In genomic region chr5:6701500-6701899, GRCh38 we compare ENCODE assay signal across 15 cellular contexts. TPM values are rescaled to one million over a fixed set of nuclear protein-coding genes. Genes with fewer than 3 reads are reported as not detected.
DNase-seq lines count a peak whose midpoint lies in the region; ATAC-seq and TF ChIP-seq lines count a peak whose summit lies in the region.
"Had no signal": no experiment of that assay in that cellular context is flagged by ENCODE, and none has a peak within 500 bp of the region (broad histone marks: within the 10 kb centered on the region; RNA-seq: fewer than 3 reads in every experiment).

No MANE protein-coding gene starts in this region.

- POLR2A ChIA-PET in activated CD4-positive, alpha-beta T cell treated with anti-CD3 and anti-CD28 coated beads for 36 hours (lab: Charles Lee), result no interaction called here

- no peaks in the 10 kb centered on the region for H3K9me3 ChIP-seq in neural cell (ENCODE audit: low read length)
- H3K9me3 ChIP-seq: BLaER1, Caco-2 had no signal

- no peak overlapping the region for H2AFZ ChIP-seq in neural cell (ENCODE audit: low read depth, low read length)

- H3K27ac ChIP-seq in neural cell (ENCODE audit: low read length), result peak overlapping the region; percentile 3
- H3K27ac ChIP-seq: BLaER1 had no signal

- no peak for ATAC-seq in activated CD4-positive, alpha-beta T cell treated with anti-CD3 and anti-CD28 coated beads for 36 hours
- ATAC-seq in HG03460 (IDR thresholded peaks at IDR 0.05; ENCODE audit: unreplicated experiment) (no peak), GM18873 (IDR thresholded peaks at IDR 0.05; ENCODE audit: low FRiP score, unreplicated experiment) (no peak)
- ATAC-seq: HCT116 had no signal

- no peak for TF ChIP-seq RAD21 in neural cell (conservative IDR thresholded peaks at IDR 0.05)

- H3K4me3 ChIP-seq in neural cell (ENCODE audit: low read length), result no peak overlapping the region
- H3K4me3 ChIP-seq: BLaER1 had no signal

- no peak overlapping the region for H3K4me2 ChIP-seq in neural cell (ENCODE audit: low read length)
- H3K4me2 ChIP-seq: BLaER1 had no signal

- no peaks in the 10 kb centered on the region for H3K79me2 ChIP-seq in neural cell (replicated peaks; ENCODE audit: insufficient read depth, low read length)

- H3F3A ChIP-seq in neural cell (ENCODE audit: insufficient read depth, low read length, poor library complexity, severe bottlenecking), result no peaks in the 10 kb centered on the region

- H3K9me2 ChIP-seq in neural cell (ENCODE audit: insufficient read depth, low read length), result no peaks in the 10 kb centered on the region

- no peaks in the 10 kb centered on the region for H3K27me3 ChIP-seq in neural cell (ENCODE audit: insufficient read depth, low read depth, low read length)
- H3K27me3 ChIP-seq: BLaER1 had no signal

- H3K9ac ChIP-seq in neural cell (ENCODE audit: low read length), result no peak overlapping the region
- H3K9ac ChIP-seq: BLaER1 had no signal

- CTCF ChIA-PET in activated CD4-positive, alpha-beta T cell treated with anti-CD3 and anti-CD28 coated beads for 36 hours (lab: Charles Lee), result no interaction called here

- no peak for TF ChIP-seq EP300 in neural cell (conservative IDR thresholded peaks at IDR 0.05; ENCODE audit: poor library complexity, severe bottlenecking)

- H4K20me1 ChIP-seq in neural cell (ENCODE audit: insufficient read depth), result no peaks in the 10 kb centered on the region
- H4K20me1 ChIP-seq: BLaER1 had no signal

- peaks cover 38% of the 10 kb centered on the region for H3K27me3 Mint-ChIP-seq in activated CD4-positive, alpha-beta T cell treated with anti-CD3 and anti-CD28 coated beads, Interleukin-2, amount 10 ng/mL, durations not matched to agents 24 days and 14 days
- peaks cover 20% of the 10 kb centered on the region for H3K27me3 Mint-ChIP-seq in activated CD4-positive, alpha-beta T cell treated with anti-CD3 and anti-CD28 coated beads for 36 hours

- no peak for TF ChIP-seq CTCF in neural cell (IDR thresholded peaks at IDR 0.05; ENCODE audit: poor library complexity, severe bottlenecking)

- no peaks in the 10 kb centered on the region for H3K36me3 Mint-ChIP-seq in activated CD4-positive, alpha-beta T cell treated with anti-CD3 and anti-CD28 coated beads, Interleukin-2, amount 10 ng/mL, durations not matched to agents 24 days and 14 days (ENCODE audit: low read depth)
- no peaks in the 10 kb centered on the region for H3K36me3 Mint-ChIP-seq in activated CD4-positive, alpha-beta T cell treated with anti-CD3 and anti-CD28 coated beads for 36 hours (ENCODE audit: low read depth)
- H3K36me3 Mint-ChIP-seq: CD8-positive, alpha-beta memory T cell had no signal

- peak; percentile 45 for DNase-seq in activated CD4-positive, alpha-beta T cell treated with anti-CD3 and anti-CD28 coated beads, Interleukin-2, amount 10 ng/mL, durations not matched to agents 24 days and 14 days
- DNase-seq in activated CD4-positive, alpha-beta T cell treated with anti-CD3 and anti-CD28 coated beads for 36 hours, result no peak
- DNase-seq in astrocyte of the hippocampus (ENCODE audit: low read depth, low spot score), result peak; percentile 49
- no peak for DNase-seq in hepatic stellate cell (ENCODE audit: low spot score)
- DNase-seq: 8988T; AML-193; Caco-2; CD8-positive, alpha-beta memory T cell; DND-41; GDM1 had no signal

- H3K36me3 ChIP-seq in neural cell (ENCODE audit: insufficient read depth, low read length), result no peaks in the 10 kb centered on the region
- H3K36me3 ChIP-seq: BLaER1 had no signal

- peak overlapping the region; percentile 48 for H3K27ac Mint-ChIP-seq in activated CD4-positive, alpha-beta T cell treated with anti-CD3 and anti-CD28 coated beads, Interleukin-2, amount 10 ng/mL, durations not matched to agents 24 days and 14 days
- no peak overlapping the region for H3K27ac Mint-ChIP-seq in activated CD4-positive, alpha-beta T cell treated with anti-CD3 and anti-CD28 coated beads for 36 hours

- no peaks in the 10 kb centered on the region for H3K9me3 Mint-ChIP-seq in activated CD4-positive, alpha-beta T cell treated with anti-CD3 and anti-CD28 coated beads, Interleukin-2, amount 10 ng/mL, durations not matched to agents 24 days and 14 days
- no peaks in the 10 kb centered on the region for H3K9me3 Mint-ChIP-seq in activated CD4-positive, alpha-beta T cell treated with anti-CD3 and anti-CD28 coated beads for 36 hours (ENCODE audit: low read depth)
- H3K9me3 Mint-ChIP-seq: CD8-positive, alpha-beta memory T cell had no signal

- peaks cover 11% of the 10 kb centered on the region for H3K4me1 Mint-ChIP-seq in activated CD4-positive, alpha-beta T cell treated with anti-CD3 and anti-CD28 coated beads, Interleukin-2, amount 10 ng/mL, durations not matched to agents 24 days and 14 days
- H3K4me1 Mint-ChIP-seq in activated CD4-positive, alpha-beta T cell treated with anti-CD3 and anti-CD28 coated beads for 36 hours, result peaks cover 6% of the 10 kb centered on the region
- H3K4me1 Mint-ChIP-seq: CD8-positive, alpha-beta memory T cell had no signal

- no peak overlapping the region for H3K4me3 Mint-ChIP-seq in activated CD4-positive, alpha-beta T cell treated with anti-CD3 and anti-CD28 coated beads, Interleukin-2, amount 10 ng/mL, durations not matched to agents 24 days and 14 days
- H3K4me3 Mint-ChIP-seq in activated CD4-positive, alpha-beta T cell treated with anti-CD3 and anti-CD28 coated beads for 36 hours, result no peak overlapping the region
- H3K4me3 Mint-ChIP-seq: CD8-positive, alpha-beta memory T cell had no signal

- intact Hi-C loops in activated CD4-positive, alpha-beta T cell treated with anti-CD3 and anti-CD28 coated beads, Interleukin-2, amount 10 ng/mL, durations not matched to agents 24 days and 14 days (cut with micrococcal nuclease), result no loop called here
- intact Hi-C loops in activated CD4-positive, alpha-beta T cell treated with anti-CD3 and anti-CD28 coated beads for 36 hours (cut with DNase I, micrococcal nuclease), result no loop called here

TF ChIP-seq in neural cell, 6 proteins besides CTCF, POLR2A, EP300 and RAD21:
- TF ChIP-seq EZH2 (IDR thresholded peaks at IDR 0.05; ENCODE audit: borderline replicate concordance, insufficient read depth, low read length, poor library complexity, severe bottlenecking), result no peak

RNA-seq across cellular contexts. Expression of gene TENT4A, which starts 11.7 kb away (rescaled TPM):
- total RNA-seq in activated CD4-positive, alpha-beta T cell treated with anti-CD3 and anti-CD28 coated beads, Interleukin-2, amount 10 ng/mL, durations not matched to agents 24 days and 14 days, result 38.8 and 43.4 TPM in 2 replicates
- 10 to 100 TPM; 29.2 to 33.3 TPM for total RNA-seq in activated CD4-positive, alpha-beta T cell treated with anti-CD3 and anti-CD28 coated beads for 36 hours
- 12.1 and 14.7 TPM in 2 replicates for polyA plus RNA-seq in neural cell
- 36.0 and 37.4 TPM in 2 replicates for polyA minus RNA-seq in neural cell

Comparison
In these comparisons a context has a peak if more than half of its experiments do, and no peak if none do; other contexts are left out.
1. DNase-seq: peak in activated CD4-positive, alpha-beta T cell treated with anti-CD3 and anti-CD28 coated beads, Interleukin-2, amount 10 ng/mL, durations not matched to agents 24 days and 14 days (single experiment) and astrocyte of the hippocampus (single experiment); none in activated CD4-positive, alpha-beta T cell treated with anti-CD3 and anti-CD28 coated beads for 36 hours (single experiment) and hepatic stellate cell (single experiment).